9 cellular contexts compared by ENCODE assay signal in the genomic region with DNA sequence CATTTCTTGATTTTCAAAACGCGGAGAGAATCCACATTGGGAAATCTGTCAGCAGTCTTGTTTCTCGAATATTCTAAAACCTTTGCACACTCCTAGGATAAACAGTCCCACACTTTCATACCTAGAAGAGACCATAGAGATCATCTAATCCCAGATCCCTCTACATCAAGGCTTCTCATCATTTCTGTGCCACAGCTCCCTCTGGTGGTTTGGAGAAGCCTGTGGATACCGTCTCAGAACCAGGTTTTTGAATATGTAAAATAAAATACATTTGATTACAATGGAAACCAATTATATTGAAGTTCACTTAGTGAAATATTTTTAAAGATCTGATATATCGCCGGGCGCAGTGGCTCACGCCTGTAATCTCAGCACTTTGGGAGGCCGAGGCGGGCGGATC.
DNase-seq lines count a peak whose midpoint lies in the region; ATAC-seq and TF ChIP-seq lines count a peak whose summit lies in the region.
"Had no signal": no experiment of that assay in that cellular context is flagged by ENCODE, and none has a peak within 500 bp of the region (broad histone marks: within the 10 kb centered on the region; RNA-seq: fewer than 3 reads in every experiment).

No MANE protein-coding gene starts in this region.

- DNase-seq in activated naive CD4-positive, alpha-beta T cell treated with anti-CD3 and anti-CD28 coated beads for 36 hours = peak; percentile 35
- no peak for DNase-seq in activated naive CD4-positive, alpha-beta T cell (lab: John Stamatoyannopoulos, UW)
- DNase-seq in OCI-M1 (lab: John Stamatoyannopoulos, UW) = peak; percentile 36
- DNase-seq in erythroblast (lab: John Stamatoyannopoulos, UW) = peak; percentile 17 to 57
- peak; percentile 8 to 16 for DNase-seq in stimulated activated CD4-positive, alpha-beta T cell treated with anti-CD3 and anti-CD28 coated beads, Interleukin-4, amount 100 ng/mL, for 48 hours (ENCODE audit: low read depth in 2 of 2)
- DNase-seq in foreskin melanocyte = no peak
- DNase-seq in NK-92 (lab: John Stamatoyannopoulos, UW; ENCODE audit: unreplicated experiment) = no peak
- DNase-seq: activated naive CD8-positive, alpha-beta T cell treated with anti-CD3 and anti-CD28 coated beads, Interleukin-2, amount 10 ng/mL, durations not matched to agents 7 days and 5 days had no signal

- no peaks in the 10 kb centered on the region for H3K9me3 Mint-ChIP-seq in activated naive CD4-positive, alpha-beta T cell treated with anti-CD3 and anti-CD28 coated beads for 36 hours
- H3K9me3 Mint-ChIP-seq: activated naive CD8-positive, alpha-beta T cell treated with anti-CD3 and anti-CD28 coated beads, Interleukin-2, amount 10 ng/mL, durations not matched to agents 7 days and 5 days had no signal

- no peak overlapping the region for H3K27ac Mint-ChIP-seq in activated naive CD4-positive, alpha-beta T cell treated with anti-CD3 and anti-CD28 coated beads for 36 hours
- H3K27ac Mint-ChIP-seq: activated naive CD8-positive, alpha-beta T cell treated with anti-CD3 and anti-CD28 coated beads, Interleukin-2, amount 10 ng/mL, durations not matched to agents 7 days and 5 days had no signal

- no peak for TF ChIP-seq POLR2A in erythroblast (IDR thresholded peaks at IDR 0.05; ENCODE audit: low read length)

- peaks cover 15% of the 10 kb centered on the region for H3K27me3 Mint-ChIP-seq in activated naive CD4-positive, alpha-beta T cell treated with anti-CD3 and anti-CD28 coated beads for 36 hours (ENCODE audit: low read depth)
- H3K27me3 Mint-ChIP-seq: activated naive CD8-positive, alpha-beta T cell treated with anti-CD3 and anti-CD28 coated beads, Interleukin-2, amount 10 ng/mL, durations not matched to agents 7 days and 5 days had no signal

- intact Hi-C loops in activated naive CD4-positive, alpha-beta T cell treated with anti-CD3 and anti-CD28 coated beads for 36 hours (cut with micrococcal nuclease) = loop anchor here (5.0 kb wide), 1 partner anchor 456 kb away; no protein-coding TSS in a partner anchor

- no peaks in the 10 kb centered on the region for H3K4me1 Mint-ChIP-seq in activated naive CD4-positive, alpha-beta T cell treated with anti-CD3 and anti-CD28 coated beads for 36 hours (ENCODE audit: low read depth)
- H3K4me1 Mint-ChIP-seq: activated naive CD8-positive, alpha-beta T cell treated with anti-CD3 and anti-CD28 coated beads, Interleukin-2, amount 10 ng/mL, durations not matched to agents 7 days and 5 days had no signal

- CTCF ChIA-PET in activated naive CD4-positive, alpha-beta T cell treated with anti-CD3 and anti-CD28 coated beads for 36 hours (lab: Charles Lee) = interaction anchor here (0.6 to 1.3 kb wide), 2 partner anchors 11 to 458 kb away, joined by 3 to 4 read pairs; no protein-coding TSS in a partner anchor

- ATAC-seq in HG02852 (IDR thresholded peaks at IDR 0.05; ENCODE audit: unreplicated experiment) = no peak

- H3K4me3 Mint-ChIP-seq in activated naive CD4-positive, alpha-beta T cell treated with anti-CD3 and anti-CD28 coated beads for 36 hours = no peak overlapping the region
- H3K4me3 Mint-ChIP-seq: activated naive CD8-positive, alpha-beta T cell treated with anti-CD3 and anti-CD28 coated beads, Interleukin-2, amount 10 ng/mL, durations not matched to agents 7 days and 5 days had no signal

- H3K36me3 Mint-ChIP-seq in activated naive CD4-positive, alpha-beta T cell treated with anti-CD3 and anti-CD28 coated beads for 36 hours (ENCODE audit: low read depth) = no peaks in the 10 kb centered on the region
- H3K36me3 Mint-ChIP-seq: activated naive CD8-positive, alpha-beta T cell treated with anti-CD3 and anti-CD28 coated beads, Interleukin-2, amount 10 ng/mL, durations not matched to agents 7 days and 5 days had no signal

Comparison
In these comparisons a context has a peak if more than half of its experiments do, and no peak if none do; other contexts are left out.
1. DNase-seq: peak in activated naive CD4-positive, alpha-beta T cell treated with anti-CD3 and anti-CD28 coated beads for 36 hours (single experiment), OCI-M1 (single experiment), erythroblast (2 of 2) and stimulated activated CD4-positive, alpha-beta T cell treated with anti-CD3 and anti-CD28 coated beads, Interleukin-4, amount 100 ng/mL, for 48 hours (2 of 2); none in activated naive CD4-positive, alpha-beta T cell (0 of 4), foreskin melanocyte (single experiment) and NK-92 (single experiment).